8 cellular contexts compared by ENCODE assay signal in genomic region chr22:39502789-39503464, GRCh38. TPM values are rescaled to one million over a fixed set of nuclear protein-coding genes. Genes with fewer than 3 reads are reported as not detected.
DNase-seq lines count a peak whose midpoint lies in the region; ATAC-seq, FAIRE-seq and TF ChIP-seq lines count a peak whose summit lies in the region.

No MANE protein-coding gene starts in this region.

- no peaks in the 10 kb centered on the region for H3K27me3 ChIP-seq in KMS-11 (ENCODE audit: insufficient read depth, low read depth)
- no peaks in the 10 kb centered on the region for H3K27me3 ChIP-seq in bronchial epithelial cell (ENCODE audit: control insufficient read depth, insufficient read depth, low read length)

- peak; percentile 17 for DNase-seq in CD1c-positive myeloid dendritic cell (ENCODE audit: extremely low spot score)
- DNase-seq in bronchial epithelial cell (ENCODE audit: low read depth) = no peak
- DNase-seq in mucosa of descending colon = peak in 2 of 3 donors; percentile 48 to 51
- no peak for DNase-seq in HuH-7.5 (ENCODE audit: low spot score)
- no peak for DNase-seq in NCI-H1436 treated with DMSO at 0.1 percent for 48 hours (lab: John Stamatoyannopoulos, UW)
- DNase-seq in activated CD4-positive, CD25-positive, alpha-beta regulatory T cell treated with anti-CD3 and anti-CD28 coated beads, Interleukin-2, amount 50 U/mL, for 72 hours = no peak

- H3K36me3 ChIP-seq in KMS-11 (ENCODE audit: insufficient read depth) (peaks cover 11% of the 10 kb centered on the region; the same call in 1 of the 2 replicates), bronchial epithelial cell (ENCODE audit: control insufficient read depth, insufficient read depth, low read length) (peaks cover 17% of the 10 kb centered on the region), mucosa of descending colon (ENCODE audit: low read depth) (peaks cover 15% of the 10 kb centered on the region)

- no peak for FAIRE-seq in bronchial epithelial cell (lab: Jason Lieb, UNC)

- peak overlapping the region; percentile 97 for H3K4me2 ChIP-seq in KMS-11

- peaks cover 51% of the 10 kb centered on the region for H3K79me2 ChIP-seq in KMS-11 (ENCODE audit: insufficient read depth, low read depth)

- H3K27ac ChIP-seq in KMS-11 = peak overlapping the region; percentile 52

- intact Hi-C loops in mucosa of descending colon (cut with DNase I, micrococcal nuclease) = no loop called here

- H3K4me1 ChIP-seq in KMS-11 (ENCODE audit: low read depth, poor library complexity, severe bottlenecking) (peaks cover 14% of the 10 kb centered on the region), mucosa of descending colon (ENCODE audit: low read depth) (peaks cover 19% of the 10 kb centered on the region)

- ATAC-seq in mucosa of descending colon = peak; percentile 63
- ATAC-seq in HG03442 (IDR thresholded peaks at IDR 0.05; ENCODE audit: unreplicated experiment) = no peak

- peak overlapping the region; percentile 69 for H2AFZ ChIP-seq in KMS-11 (ENCODE audit: low read depth)

- no peak overlapping the region for H3K4me3 ChIP-seq in KMS-11 (IDR thresholded peaks at IDR 0.05; ENCODE audit: insufficient read depth, low read depth, low read length)
- H3K4me3 ChIP-seq in bronchial epithelial cell (ENCODE audit: low read depth, low read length) = peak overlapping the region; percentile 67
- H3K4me3 ChIP-seq in mucosa of descending colon = peak overlapping the region; percentile 91

- TF ChIP-seq CTCF in KMS-11 (conservative IDR thresholded peaks at IDR 0.05; ENCODE audit: low read depth, low read length) (no peak), bronchial epithelial cell (IDR thresholded peaks at IDR 0.05; ENCODE audit: insufficient read depth, low read length, severe bottlenecking) (no peak), mucosa of descending colon (IDR thresholded peaks at IDR 0.05) (no peak)

- no peaks in the 10 kb centered on the region for H4K20me1 ChIP-seq in KMS-11 (ENCODE audit: insufficient read depth)

- H3K9me3 ChIP-seq in mucosa of descending colon = no peaks in the 10 kb centered on the region

- peak overlapping the region; percentile 77 for H3K9ac ChIP-seq in KMS-11

RNA-seq across cellular contexts. Expression of gene MIEF1, which starts 0.8 kb away (rescaled TPM):
- 23.7 and 25.6 TPM in 2 replicates for total RNA-seq in bronchial epithelial cell
- 10 to 100 TPM; 29.8 to 38.4 (median 34.0) TPM for total RNA-seq in mucosa of descending colon

RNA-seq across cellular contexts. Expression of gene ATF4, which starts 17.4 kb away (rescaled TPM):
- 410 and 516 TPM in 2 replicates for total RNA-seq in bronchial epithelial cell
- total RNA-seq in mucosa of descending colon = 100 to 1,000 TPM; 201 to 581 (median 205) TPM

RNA-seq across cellular contexts. Expression of gene RPS19BP1, which starts 29.6 kb away (rescaled TPM):
- total RNA-seq in bronchial epithelial cell (55.2 and 72.1 TPM in 2 replicates), mucosa of descending colon (10 to 100 TPM; 59.1 to 77.7 (median 61.2) TPM)

RNA-seq across cellular contexts. Expression of gene MGAT3, which starts 46.1 kb away (rescaled TPM):
- total RNA-seq in bronchial epithelial cell (0.13 and 0.53 TPM in 2 replicates), mucosa of descending colon (1 to 10 TPM; 5.1 to 8.5 (median 6.5) TPM)

Comparison
In these comparisons a context has a peak if more than half of its experiments do, and no peak if none do; other contexts are left out.
1. DNase-seq: peak in CD1c-positive myeloid dendritic cell (single experiment) and mucosa of descending colon (2 of 3); none in bronchial epithelial cell (single experiment), HuH-7.5 (single experiment), NCI-H1436 treated with DMSO at 0.1 percent for 48 hours (single experiment) and activated CD4-positive, CD25-positive, alpha-beta regulatory T cell treated with anti-CD3 and anti-CD28 coated beads, Interleukin-2, amount 50 U/mL, for 72 hours (single experiment).